23 cellular contexts compared by ENCODE assay signal in the genomic region with DNA sequence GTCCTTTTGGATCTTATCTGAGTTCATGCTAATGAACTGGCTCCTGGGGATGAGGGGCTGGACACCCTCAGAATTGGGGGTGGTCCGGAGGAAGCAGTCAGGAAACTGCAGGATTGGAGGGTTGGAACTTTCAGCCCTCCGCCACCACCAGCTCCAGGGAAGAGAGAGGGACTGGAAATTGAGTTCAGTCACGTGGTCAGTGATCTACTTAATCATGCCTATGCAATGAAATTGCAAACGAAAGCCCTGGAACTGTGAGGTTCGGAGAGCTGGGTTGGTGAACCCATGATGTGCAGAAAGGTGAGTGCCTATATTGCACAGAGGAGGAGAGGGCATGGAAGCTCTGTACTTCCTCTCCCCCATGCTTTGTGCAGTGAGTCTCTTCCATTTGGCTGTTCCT.
"Had no signal": no experiment of that assay in that cellular context is flagged by ENCODE, and none has a peak within 500 bp of the region (broad histone marks: within the 10 kb centered on the region; RNA-seq: fewer than 3 reads in every experiment).

No MANE protein-coding gene starts in this region.

- H2AFZ ChIP-seq: parathyroid adenoma had no signal

- H3K36me3 ChIP-seq: esophagus muscularis mucosa, gastrocnemius medialis, spleen, upper lobe of left lung, uterus had no signal

- H3K27ac ChIP-seq: dorsolateral prefrontal cortex, epithelial cell of prostate, esophagus muscularis mucosa, gastrocnemius medialis, parathyroid adenoma, psoas muscle, testis, upper lobe of left lung, uterus had no signal

- H3K36me3 Mint-ChIP-seq: stimulated activated memory B cell treated with anti-CD40 and anti-IgM and Interleukin-4, amounts not matched to agents 10 μg/mL and 1 μg/mL and 100 μg/mL, for 72 hours had no signal

- DNase-seq: dorsolateral prefrontal cortex; effector CD8-positive, alpha-beta T cell; gastrocnemius medialis; left colon; naive thymus-derived CD4-positive, alpha-beta T cell; nephron progenitor cell; psoas muscle; retina; spleen; stimulated activated CD4-positive, alpha-beta T cell treated with anti-CD3 and anti-CD28 coated beads, Interleukin-15, amount 100 ng/mL, for 24 hours; stimulated activated CD4-positive, alpha-beta T cell treated with anti-CD3 and anti-CD28 coated beads, Interleukin-1b, Interleukin-23, amount 100 ng/mL, for 48 hours; stimulated activated CD4-positive, alpha-beta T cell treated with anti-CD3 and anti-CD28 coated beads, Interleukin-4, amount 100 ng/mL, for 24 hours; testis; upper lobe of left lung; uterus had no signal

- H3K9me3 ChIP-seq: esophagus muscularis mucosa, gastrocnemius medialis, psoas muscle, testis, upper lobe of left lung, uterus had no signal

- FAIRE-seq: endometrium had no signal

- H3K27ac Mint-ChIP-seq: nephron progenitor cell; stimulated activated memory B cell treated with anti-CD40 and anti-IgM and Interleukin-4, amounts not matched to agents 10 μg/mL and 1 μg/mL and 100 μg/mL, for 72 hours; stimulated activated naive CD8-positive, alpha-beta T cell treated with anti-CD3 and anti-CD28 coated beads, Interleukin-15, Interleukin-2, amounts not matched to agents 100 ng/mL and 50 ng/mL, for 24 hours had no signal

- H3K9ac ChIP-seq: parathyroid adenoma had no signal

- H3K4me3 ChIP-seq: coronary artery, dorsolateral prefrontal cortex, esophagus muscularis mucosa, gastrocnemius medialis, psoas muscle, spleen, testis, upper lobe of left lung, uterus had no signal

- H3K27me3 ChIP-seq: dorsolateral prefrontal cortex, esophagus muscularis mucosa, gastrocnemius medialis, spleen, testis, upper lobe of left lung, uterus had no signal

- H3K9me3 Mint-ChIP-seq: stimulated activated memory B cell treated with anti-CD40 and anti-IgM and Interleukin-4, amounts not matched to agents 10 μg/mL and 1 μg/mL and 100 μg/mL, for 72 hours; stimulated activated naive CD8-positive, alpha-beta T cell treated with anti-CD3 and anti-CD28 coated beads, Interleukin-15, Interleukin-2, amounts not matched to agents 100 ng/mL and 50 ng/mL, for 24 hours had no signal

- ATAC-seq: gastrocnemius medialis; left colon; naive thymus-derived CD4-positive, alpha-beta T cell; psoas muscle; sciatic nerve; stimulated activated memory B cell treated with anti-CD40 and anti-IgM and Interleukin-4, amounts not matched to agents 10 μg/mL and 1 μg/mL and 100 μg/mL, for 72 hours had no signal

- H3K4me1 ChIP-seq: uterus had no signal

- H3K4me3 Mint-ChIP-seq: naive thymus-derived CD4-positive, alpha-beta T cell; nephron progenitor cell; stimulated activated memory B cell treated with anti-CD40 and anti-IgM and Interleukin-4, amounts not matched to agents 10 μg/mL and 1 μg/mL and 100 μg/mL, for 72 hours; stimulated activated naive CD8-positive, alpha-beta T cell treated with anti-CD3 and anti-CD28 coated beads, Interleukin-15, Interleukin-2, amounts not matched to agents 100 ng/mL and 50 ng/mL, for 24 hours had no signal
